In the genomic region with DNA sequence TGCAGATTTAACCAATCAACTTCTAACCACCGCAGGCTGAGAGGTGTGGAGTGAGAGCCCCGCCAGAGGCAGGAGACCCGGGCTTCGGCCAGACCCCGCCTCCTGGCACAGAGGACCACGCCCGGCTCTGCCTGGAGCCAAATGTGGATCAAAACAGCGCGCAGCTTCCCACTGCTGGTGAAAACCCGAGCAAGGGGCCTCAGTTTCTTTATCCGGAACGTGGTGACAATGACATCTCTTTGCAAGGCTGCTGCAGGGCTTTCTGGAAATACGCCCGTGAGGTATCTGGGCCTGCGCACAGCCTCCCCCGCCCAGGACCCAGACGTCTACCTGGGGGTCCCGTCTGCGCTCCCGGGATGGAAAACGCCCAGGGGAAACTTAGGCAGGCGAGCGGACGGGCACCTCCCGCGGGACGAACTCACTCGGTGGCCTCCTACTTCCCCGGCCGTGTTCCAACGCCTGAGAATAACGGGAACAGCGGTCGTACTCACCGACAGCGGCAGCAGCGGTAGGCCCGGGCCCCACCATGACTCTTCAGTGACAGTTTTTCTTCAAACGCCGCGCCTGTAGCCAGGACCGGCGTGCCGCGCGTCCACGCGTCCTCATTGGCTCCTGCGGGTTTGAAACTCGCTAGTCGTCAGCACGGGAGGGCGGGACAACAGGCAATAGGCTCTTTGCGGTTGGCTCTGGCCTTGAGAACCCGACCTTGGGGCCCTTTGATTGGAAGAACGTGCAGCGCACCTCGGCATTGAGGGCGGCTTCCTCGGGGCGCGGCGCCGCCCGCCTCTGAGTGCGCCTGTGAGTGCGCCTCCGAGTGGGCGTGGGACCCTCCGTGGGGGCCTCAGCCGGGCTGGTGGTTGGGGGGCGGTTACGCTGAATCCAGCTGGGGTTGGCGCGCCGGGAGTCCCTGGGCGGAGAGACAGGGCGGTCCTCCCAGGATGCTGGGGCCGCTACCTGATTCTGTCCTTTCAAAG, we compare ENCODE assay signal across 1 cellular context.
TF ChIP-seq lines count a peak whose summit lies in the region.

A gene with protein sequence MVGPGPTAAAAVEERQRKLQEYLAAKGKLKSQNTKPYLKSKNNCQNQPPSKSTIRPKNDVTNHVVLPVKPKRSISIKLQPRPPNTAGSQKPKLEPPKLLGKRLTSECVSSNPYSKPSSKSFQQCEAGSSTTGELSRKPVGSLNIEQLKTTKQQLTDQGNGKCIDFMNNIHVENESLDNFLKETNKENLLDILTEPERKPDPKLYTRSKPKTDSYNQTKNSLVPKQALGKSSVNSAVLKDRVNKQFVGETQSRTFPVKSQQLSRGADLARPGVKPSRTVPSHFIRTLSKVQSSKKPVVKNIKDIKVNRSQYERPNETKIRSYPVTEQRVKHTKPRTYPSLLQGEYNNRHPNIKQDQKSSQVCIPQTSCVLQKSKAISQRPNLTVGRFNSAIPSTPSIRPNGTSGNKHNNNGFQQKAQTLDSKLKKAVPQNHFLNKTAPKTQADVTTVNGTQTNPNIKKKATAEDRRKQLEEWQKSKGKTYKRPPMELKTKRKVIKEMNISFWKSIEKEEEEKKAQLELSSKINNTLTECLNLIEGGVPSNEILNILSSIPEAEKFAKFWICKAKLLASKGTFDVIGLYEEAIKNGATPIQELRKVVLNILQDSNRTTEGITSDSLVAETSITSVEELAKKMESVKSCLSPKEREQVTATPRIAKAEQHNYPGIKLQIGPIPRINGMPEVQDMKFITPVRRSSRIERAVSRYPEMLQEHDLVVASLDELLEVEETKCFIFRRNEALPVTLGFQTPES (minus strand): TSS at position 539 of the 974 bp plus-strand sequence. CDS start 11 bp downstream, at position 528.

TF ChIP-seq in HEK293, 187 proteins besides CTCF, POLR2A, EP300 and RAD21 (continued from another document and continues in another):
- TF ChIP-seq ZNF560 (tag by site-specific recombination; IDR thresholded peaks at IDR 0.05; ENCODE audit: borderline replicate concordance) (no peak), ZNF548 (tag by site-specific recombination; IDR thresholded peaks at IDR 0.05) (no peak), ZBTB11 (tag by site-specific recombination; conservative IDR thresholded peaks at IDR 0.05; ENCODE audit: low read depth) (no peak), ZNF2 (tag by site-specific recombination; IDR thresholded peaks at IDR 0.05) (peak; percentile 62; the same call in 1 of the 2 replicates), KLF9 (tag by site-specific recombination; IDR thresholded peaks at IDR 0.05; ENCODE audit: low read depth) (peak; percentile 91), ZNF707 (tag by site-specific recombination; IDR thresholded peaks at IDR 0.05) (no peak), ZNF112 (tag by site-specific recombination; IDR thresholded peaks at IDR 0.05) (no peak), ZBTB1 (tag by site-specific recombination; IDR thresholded peaks at IDR 0.05) (no peak), WT1 (tag by site-specific recombination; IDR thresholded peaks at IDR 0.05) (no peak), REST (tag by site-specific recombination; IDR thresholded peaks at IDR 0.05) (no peak), KLF16 (tag by site-specific recombination; IDR thresholded peaks at IDR 0.05) (peak; percentile 42; the same call in 1 of the 2 replicates), ZNF449 (tag by site-specific recombination; IDR thresholded peaks at IDR 0.05) (peak; percentile 23; the same call in 1 of the 2 replicates), ZNF362 (tag by site-specific recombination; IDR thresholded peaks at IDR 0.05) (no peak), ZIC2 (tag by site-specific recombination; IDR thresholded peaks at IDR 0.05) (peak; percentile 43), MEIS1 (CRISPR knock-in tag; IDR thresholded peaks at IDR 0.05; ENCODE audit: borderline replicate concordance) (no peak), HOXC10 (CRISPR knock-in tag; IDR thresholded peaks at IDR 0.05) (no peak), ZNF776 (tag by site-specific recombination; IDR thresholded peaks at IDR 0.05; ENCODE audit: borderline replicate concordance) (no peak), ZNF133 (tag by site-specific recombination; IDR thresholded peaks at IDR 0.05) (no peak), ZNF211 (tag by site-specific recombination; IDR thresholded peaks at IDR 0.05; ENCODE audit: low read depth) (no peak), SP3 (tag by site-specific recombination; IDR thresholded peaks at IDR 0.05) (peak; percentile 88), HOXA7 (CRISPR knock-in tag; IDR thresholded peaks at IDR 0.05; ENCODE audit: borderline replicate concordance) (no peak), ZNF658 (tag by site-specific recombination; IDR thresholded peaks at IDR 0.05) (no peak), SP7 (tag by site-specific recombination; IDR thresholded peaks at IDR 0.05) (no peak; the same call in 1 of the 2 replicates), ZBTB8A (tag by site-specific recombination; IDR thresholded peaks at IDR 0.05) (peak; percentile 100), ZBTB7A (tag by site-specific recombination; IDR thresholded peaks at IDR 0.05; ENCODE audit: low read depth) (no peak), OSR2 (tag by site-specific recombination; IDR thresholded peaks at IDR 0.05) (no peak), ZNF76 (tag by site-specific recombination; IDR thresholded peaks at IDR 0.05; ENCODE audit: borderline replicate concordance, low read depth) (peak; percentile 88), ZBTB20 (tag by site-specific recombination; IDR thresholded peaks at IDR 0.05) (peak; percentile 68), ZNF23 (tag by site-specific recombination; IDR thresholded peaks at IDR 0.05; ENCODE audit: borderline replicate concordance) (no peak), ZNF114 (tag by site-specific recombination; IDR thresholded peaks at IDR 0.05) (no peak), GLIS1 (tag by site-specific recombination; IDR thresholded peaks at IDR 0.05) (peak; percentile 85), ZNF621 (tag by site-specific recombination; IDR thresholded peaks at IDR 0.05) (no peak), ZNF398 (tag by site-specific recombination; IDR thresholded peaks at IDR 0.05) (no peak), ZNF121 (tag by site-specific recombination; IDR thresholded peaks at IDR 0.05) (no peak), PRDM6 (tag by site-specific recombination; IDR thresholded peaks at IDR 0.05) (peak; percentile 47; the same call in 1 of the 2 replicates), HOXD13 (CRISPR knock-in tag; IDR thresholded peaks at IDR 0.05; ENCODE audit: borderline replicate concordance) (no peak), SETDB1 (IDR thresholded peaks at IDR 0.05; ENCODE audit: insufficient read length, low read length) (peak; percentile 34)
- TF ChIP-seq, protein P1, sequence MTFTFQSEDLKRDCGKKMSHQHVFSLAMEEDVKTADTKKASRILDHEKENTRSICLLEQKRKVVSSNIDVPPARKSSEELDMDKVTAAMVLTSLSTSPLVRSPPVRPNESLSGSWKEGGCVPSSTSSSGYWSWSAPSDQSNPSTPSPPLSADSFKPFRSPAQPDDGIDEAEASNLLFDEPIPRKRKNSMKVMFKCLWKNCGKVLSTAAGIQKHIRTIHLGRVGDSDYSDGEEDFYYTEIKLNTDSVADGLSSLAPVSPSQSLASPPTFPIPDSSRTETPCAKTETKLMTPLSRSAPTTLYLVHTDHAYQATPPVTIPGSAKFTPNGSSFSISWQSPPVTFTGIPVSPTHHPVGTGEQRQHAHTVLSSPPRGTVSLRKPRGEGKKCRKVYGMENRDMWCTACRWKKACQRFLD (tag by site-specific recombination; IDR thresholded peaks at IDR 0.05), result no peak
- TF ChIP-seq, protein P2, sequence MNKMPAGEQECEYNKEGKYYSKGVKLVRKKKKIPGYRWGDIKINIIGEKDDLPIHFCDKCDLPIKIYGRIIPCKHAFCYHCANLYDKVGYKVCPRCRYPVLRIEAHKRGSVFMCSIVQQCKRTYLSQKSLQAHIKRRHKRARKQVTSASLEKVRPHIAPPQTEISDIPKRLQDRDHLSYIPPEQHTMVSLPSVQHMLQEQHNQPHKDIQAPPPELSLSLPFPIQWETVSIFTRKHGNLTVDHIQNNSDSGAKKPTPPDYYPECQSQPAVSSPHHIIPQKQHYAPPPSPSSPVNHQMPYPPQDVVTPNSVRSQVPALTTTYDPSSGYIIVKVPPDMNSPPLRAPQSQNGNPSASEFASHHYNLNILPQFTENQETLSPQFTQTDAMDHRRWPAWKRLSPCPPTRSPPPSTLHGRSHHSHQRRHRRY (tag by site-specific recombination; IDR thresholded peaks at IDR 0.05), result no peak
